ENCODE assay signal across 1 cellular context in the genomic region with DNA sequence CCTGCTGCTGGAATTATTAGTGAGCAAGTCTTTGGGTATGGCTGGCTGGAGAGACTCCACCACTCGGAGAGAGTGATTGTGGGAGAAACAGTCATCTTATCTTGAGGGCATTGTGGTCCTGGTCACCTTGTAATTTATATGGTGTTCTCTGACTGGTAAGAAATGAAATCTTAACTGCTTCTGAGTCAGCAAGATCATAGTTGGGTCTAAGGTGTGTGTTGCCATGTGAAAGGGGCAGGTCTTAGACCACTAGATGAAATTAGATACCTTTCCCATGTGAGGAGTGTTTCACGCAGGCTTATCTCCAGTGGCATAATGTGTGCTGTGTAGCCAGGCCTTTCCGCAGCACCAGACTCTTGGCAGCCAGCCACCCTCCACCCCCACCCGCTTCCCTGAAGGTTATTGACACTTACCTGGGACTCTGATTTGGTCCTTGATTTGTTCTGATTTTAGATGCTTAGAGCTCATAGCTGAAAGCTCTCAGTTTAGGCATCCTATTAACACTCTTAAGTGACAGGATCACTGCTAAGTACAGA.
A peak's percentile ranks its signal among the peaks of the same experiment; 100 is the strongest.
TF ChIP-seq lines count a peak whose summit lies in the region.

No MANE protein-coding gene starts in this region.

TF ChIP-seq in K562, 482 proteins besides CTCF, POLR2A, EP300 and RAD21 (continued from another document and continues in another):
- TF ChIP-seq E2F8 (IDR thresholded peaks at IDR 0.05; ENCODE audit: low read depth, partially characterized antibody): no peak
- TF ChIP-seq PPARD (CRISPR knock-in tag; IDR thresholded peaks at IDR 0.05): no peak
- TF ChIP-seq, protein P1, sequence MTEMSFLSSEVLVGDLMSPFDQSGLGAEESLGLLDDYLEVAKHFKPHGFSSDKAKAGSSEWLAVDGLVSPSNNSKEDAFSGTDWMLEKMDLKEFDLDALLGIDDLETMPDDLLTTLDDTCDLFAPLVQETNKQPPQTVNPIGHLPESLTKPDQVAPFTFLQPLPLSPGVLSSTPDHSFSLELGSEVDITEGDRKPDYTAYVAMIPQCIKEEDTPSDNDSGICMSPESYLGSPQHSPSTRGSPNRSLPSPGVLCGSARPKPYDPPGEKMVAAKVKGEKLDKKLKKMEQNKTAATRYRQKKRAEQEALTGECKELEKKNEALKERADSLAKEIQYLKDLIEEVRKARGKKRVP (CRISPR knock-in tag; IDR thresholded peaks at IDR 0.05): no peak
- no peak for TF ChIP-seq SAFB (IDR thresholded peaks at IDR 0.05; ENCODE audit: borderline replicate concordance, low read depth, low read length)
- TF ChIP-seq, protein P2, sequence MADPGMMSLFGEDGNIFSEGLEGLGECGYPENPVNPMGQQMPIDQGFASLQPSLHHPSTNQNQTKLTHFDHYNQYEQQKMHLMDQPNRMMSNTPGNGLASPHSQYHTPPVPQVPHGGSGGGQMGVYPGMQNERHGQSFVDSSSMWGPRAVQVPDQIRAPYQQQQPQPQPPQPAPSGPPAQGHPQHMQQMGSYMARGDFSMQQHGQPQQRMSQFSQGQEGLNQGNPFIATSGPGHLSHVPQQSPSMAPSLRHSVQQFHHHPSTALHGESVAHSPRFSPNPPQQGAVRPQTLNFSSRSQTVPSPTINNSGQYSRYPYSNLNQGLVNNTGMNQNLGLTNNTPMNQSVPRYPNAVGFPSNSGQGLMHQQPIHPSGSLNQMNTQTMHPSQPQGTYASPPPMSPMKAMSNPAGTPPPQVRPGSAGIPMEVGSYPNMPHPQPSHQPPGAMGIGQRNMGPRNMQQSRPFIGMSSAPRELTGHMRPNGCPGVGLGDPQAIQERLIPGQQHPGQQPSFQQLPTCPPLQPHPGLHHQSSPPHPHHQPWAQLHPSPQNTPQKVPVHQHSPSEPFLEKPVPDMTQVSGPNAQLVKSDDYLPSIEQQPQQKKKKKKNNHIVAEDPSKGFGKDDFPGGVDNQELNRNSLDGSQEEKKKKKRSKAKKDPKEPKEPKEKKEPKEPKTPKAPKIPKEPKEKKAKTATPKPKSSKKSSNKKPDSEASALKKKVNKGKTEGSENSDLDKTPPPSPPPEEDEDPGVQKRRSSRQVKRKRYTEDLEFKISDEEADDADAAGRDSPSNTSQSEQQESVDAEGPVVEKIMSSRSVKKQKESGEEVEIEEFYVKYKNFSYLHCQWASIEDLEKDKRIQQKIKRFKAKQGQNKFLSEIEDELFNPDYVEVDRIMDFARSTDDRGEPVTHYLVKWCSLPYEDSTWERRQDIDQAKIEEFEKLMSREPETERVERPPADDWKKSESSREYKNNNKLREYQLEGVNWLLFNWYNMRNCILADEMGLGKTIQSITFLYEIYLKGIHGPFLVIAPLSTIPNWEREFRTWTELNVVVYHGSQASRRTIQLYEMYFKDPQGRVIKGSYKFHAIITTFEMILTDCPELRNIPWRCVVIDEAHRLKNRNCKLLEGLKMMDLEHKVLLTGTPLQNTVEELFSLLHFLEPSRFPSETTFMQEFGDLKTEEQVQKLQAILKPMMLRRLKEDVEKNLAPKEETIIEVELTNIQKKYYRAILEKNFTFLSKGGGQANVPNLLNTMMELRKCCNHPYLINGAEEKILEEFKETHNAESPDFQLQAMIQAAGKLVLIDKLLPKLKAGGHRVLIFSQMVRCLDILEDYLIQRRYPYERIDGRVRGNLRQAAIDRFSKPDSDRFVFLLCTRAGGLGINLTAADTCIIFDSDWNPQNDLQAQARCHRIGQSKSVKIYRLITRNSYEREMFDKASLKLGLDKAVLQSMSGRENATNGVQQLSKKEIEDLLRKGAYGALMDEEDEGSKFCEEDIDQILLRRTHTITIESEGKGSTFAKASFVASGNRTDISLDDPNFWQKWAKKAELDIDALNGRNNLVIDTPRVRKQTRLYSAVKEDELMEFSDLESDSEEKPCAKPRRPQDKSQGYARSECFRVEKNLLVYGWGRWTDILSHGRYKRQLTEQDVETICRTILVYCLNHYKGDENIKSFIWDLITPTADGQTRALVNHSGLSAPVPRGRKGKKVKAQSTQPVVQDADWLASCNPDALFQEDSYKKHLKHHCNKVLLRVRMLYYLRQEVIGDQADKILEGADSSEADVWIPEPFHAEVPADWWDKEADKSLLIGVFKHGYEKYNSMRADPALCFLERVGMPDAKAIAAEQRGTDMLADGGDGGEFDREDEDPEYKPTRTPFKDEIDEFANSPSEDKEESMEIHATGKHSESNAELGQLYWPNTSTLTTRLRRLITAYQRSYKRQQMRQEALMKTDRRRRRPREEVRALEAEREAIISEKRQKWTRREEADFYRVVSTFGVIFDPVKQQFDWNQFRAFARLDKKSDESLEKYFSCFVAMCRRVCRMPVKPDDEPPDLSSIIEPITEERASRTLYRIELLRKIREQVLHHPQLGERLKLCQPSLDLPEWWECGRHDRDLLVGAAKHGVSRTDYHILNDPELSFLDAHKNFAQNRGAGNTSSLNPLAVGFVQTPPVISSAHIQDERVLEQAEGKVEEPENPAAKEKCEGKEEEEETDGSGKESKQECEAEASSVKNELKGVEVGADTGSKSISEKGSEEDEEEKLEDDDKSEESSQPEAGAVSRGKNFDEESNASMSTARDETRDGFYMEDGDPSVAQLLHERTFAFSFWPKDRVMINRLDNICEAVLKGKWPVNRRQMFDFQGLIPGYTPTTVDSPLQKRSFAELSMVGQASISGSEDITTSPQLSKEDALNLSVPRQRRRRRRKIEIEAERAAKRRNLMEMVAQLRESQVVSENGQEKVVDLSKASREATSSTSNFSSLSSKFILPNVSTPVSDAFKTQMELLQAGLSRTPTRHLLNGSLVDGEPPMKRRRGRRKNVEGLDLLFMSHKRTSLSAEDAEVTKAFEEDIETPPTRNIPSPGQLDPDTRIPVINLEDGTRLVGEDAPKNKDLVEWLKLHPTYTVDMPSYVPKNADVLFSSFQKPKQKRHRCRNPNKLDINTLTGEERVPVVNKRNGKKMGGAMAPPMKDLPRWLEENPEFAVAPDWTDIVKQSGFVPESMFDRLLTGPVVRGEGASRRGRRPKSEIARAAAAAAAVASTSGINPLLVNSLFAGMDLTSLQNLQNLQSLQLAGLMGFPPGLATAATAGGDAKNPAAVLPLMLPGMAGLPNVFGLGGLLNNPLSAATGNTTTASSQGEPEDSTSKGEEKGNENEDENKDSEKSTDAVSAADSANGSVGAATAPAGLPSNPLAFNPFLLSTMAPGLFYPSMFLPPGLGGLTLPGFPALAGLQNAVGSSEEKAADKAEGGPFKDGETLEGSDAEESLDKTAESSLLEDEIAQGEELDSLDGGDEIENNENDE (IDR thresholded peaks at IDR 0.05; ENCODE audit: low read depth, low read length): no peak
- TF ChIP-seq GATAD2A (IDR thresholded peaks at IDR 0.05): no peak
- no peak for TF ChIP-seq GABPA (tag; conservative IDR thresholded peaks at IDR 0.05; ENCODE audit: low read depth)
- TF ChIP-seq RBFOX2 (IDR thresholded peaks at IDR 0.05; ENCODE audit: low read depth, low read length): no peak
- no peak for TF ChIP-seq BCOR (IDR thresholded peaks at IDR 0.05)
- no peak for TF ChIP-seq EHMT2 (IDR thresholded peaks at IDR 0.05)
- TF ChIP-seq BCLAF1 (IDR thresholded peaks at IDR 0.05; ENCODE audit: borderline replicate concordance in 1 of 2, control insufficient read depth in 1 of 2, low read depth in 2 of 2, low read length in 1 of 2): no peak
- TF ChIP-seq, protein P3, sequence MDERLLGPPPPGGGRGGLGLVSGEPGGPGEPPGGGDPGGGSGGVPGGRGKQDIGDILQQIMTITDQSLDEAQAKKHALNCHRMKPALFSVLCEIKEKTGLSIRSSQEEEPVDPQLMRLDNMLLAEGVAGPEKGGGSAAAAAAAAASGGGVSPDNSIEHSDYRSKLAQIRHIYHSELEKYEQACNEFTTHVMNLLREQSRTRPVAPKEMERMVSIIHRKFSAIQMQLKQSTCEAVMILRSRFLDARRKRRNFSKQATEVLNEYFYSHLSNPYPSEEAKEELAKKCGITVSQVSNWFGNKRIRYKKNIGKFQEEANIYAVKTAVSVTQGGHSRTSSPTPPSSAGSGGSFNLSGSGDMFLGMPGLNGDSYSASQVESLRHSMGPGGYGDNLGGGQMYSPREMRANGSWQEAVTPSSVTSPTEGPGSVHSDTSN (CRISPR knock-in tag; IDR thresholded peaks at IDR 0.05; ENCODE audit: low read depth): no peak
- TF ChIP-seq, protein P3 (tag; conservative IDR thresholded peaks at IDR 0.05; ENCODE audit: low read depth): no peak
- TF ChIP-seq NR2F6 (CRISPR knock-in tag; IDR thresholded peaks at IDR 0.05): no peak
- TF ChIP-seq, protein P4, sequence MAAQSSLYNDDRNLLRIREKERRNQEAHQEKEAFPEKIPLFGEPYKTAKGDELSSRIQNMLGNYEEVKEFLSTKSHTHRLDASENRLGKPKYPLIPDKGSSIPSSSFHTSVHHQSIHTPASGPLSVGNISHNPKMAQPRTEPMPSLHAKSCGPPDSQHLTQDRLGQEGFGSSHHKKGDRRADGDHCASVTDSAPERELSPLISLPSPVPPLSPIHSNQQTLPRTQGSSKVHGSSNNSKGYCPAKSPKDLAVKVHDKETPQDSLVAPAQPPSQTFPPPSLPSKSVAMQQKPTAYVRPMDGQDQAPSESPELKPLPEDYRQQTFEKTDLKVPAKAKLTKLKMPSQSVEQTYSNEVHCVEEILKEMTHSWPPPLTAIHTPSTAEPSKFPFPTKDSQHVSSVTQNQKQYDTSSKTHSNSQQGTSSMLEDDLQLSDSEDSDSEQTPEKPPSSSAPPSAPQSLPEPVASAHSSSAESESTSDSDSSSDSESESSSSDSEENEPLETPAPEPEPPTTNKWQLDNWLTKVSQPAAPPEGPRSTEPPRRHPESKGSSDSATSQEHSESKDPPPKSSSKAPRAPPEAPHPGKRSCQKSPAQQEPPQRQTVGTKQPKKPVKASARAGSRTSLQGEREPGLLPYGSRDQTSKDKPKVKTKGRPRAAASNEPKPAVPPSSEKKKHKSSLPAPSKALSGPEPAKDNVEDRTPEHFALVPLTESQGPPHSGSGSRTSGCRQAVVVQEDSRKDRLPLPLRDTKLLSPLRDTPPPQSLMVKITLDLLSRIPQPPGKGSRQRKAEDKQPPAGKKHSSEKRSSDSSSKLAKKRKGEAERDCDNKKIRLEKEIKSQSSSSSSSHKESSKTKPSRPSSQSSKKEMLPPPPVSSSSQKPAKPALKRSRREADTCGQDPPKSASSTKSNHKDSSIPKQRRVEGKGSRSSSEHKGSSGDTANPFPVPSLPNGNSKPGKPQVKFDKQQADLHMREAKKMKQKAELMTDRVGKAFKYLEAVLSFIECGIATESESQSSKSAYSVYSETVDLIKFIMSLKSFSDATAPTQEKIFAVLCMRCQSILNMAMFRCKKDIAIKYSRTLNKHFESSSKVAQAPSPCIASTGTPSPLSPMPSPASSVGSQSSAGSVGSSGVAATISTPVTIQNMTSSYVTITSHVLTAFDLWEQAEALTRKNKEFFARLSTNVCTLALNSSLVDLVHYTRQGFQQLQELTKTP (IDR thresholded peaks at IDR 0.05; ENCODE audit: low read depth in 1 of 2, partially characterized antibody in 2 of 2): no peak
- no peak for TF ChIP-seq ZNF57 (CRISPR knock-in tag; IDR thresholded peaks at IDR 0.05)
- TF ChIP-seq, protein P5, sequence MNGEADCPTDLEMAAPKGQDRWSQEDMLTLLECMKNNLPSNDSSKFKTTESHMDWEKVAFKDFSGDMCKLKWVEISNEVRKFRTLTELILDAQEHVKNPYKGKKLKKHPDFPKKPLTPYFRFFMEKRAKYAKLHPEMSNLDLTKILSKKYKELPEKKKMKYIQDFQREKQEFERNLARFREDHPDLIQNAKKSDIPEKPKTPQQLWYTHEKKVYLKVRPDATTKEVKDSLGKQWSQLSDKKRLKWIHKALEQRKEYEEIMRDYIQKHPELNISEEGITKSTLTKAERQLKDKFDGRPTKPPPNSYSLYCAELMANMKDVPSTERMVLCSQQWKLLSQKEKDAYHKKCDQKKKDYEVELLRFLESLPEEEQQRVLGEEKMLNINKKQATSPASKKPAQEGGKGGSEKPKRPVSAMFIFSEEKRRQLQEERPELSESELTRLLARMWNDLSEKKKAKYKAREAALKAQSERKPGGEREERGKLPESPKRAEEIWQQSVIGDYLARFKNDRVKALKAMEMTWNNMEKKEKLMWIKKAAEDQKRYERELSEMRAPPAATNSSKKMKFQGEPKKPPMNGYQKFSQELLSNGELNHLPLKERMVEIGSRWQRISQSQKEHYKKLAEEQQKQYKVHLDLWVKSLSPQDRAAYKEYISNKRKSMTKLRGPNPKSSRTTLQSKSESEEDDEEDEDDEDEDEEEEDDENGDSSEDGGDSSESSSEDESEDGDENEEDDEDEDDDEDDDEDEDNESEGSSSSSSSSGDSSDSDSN (IDR thresholded peaks at IDR 0.05; ENCODE audit: borderline replicate concordance in 1 of 2, low read depth in 2 of 2, low read length in 2 of 2): no peak
- TF ChIP-seq GATA2 (CRISPR knock-in tag; IDR thresholded peaks at IDR 0.05): peak; percentile 57; the same call in 1 of the 2 replicates
